ENCODE assay signal across 10 cellular contexts in the genomic region with DNA sequence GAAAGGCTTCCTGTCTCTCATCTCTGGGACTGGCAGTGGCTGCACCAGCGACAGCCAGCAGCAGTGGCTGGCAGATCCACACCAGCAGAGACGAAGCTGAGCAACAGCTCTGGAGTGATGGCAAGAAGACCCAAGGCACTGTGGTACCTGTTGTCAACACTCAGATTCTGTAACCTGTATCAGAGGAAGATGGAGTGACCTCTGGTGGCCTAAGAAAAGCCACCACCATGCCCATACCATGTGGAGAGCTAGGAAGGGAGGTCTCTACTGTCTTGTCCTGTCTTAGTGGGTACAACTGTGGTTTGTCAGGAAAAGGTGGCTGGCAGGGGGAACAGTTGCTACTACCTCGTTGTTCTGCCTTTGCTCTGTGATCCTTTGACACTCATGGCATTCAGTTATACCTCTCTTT. TPM values are rescaled to one million over a fixed set of nuclear protein-coding genes. Genes with fewer than 3 reads are reported as not detected.
DNase-seq lines count a peak whose midpoint lies in the region; ATAC-seq and TF ChIP-seq lines count a peak whose summit lies in the region.
"Had no signal": no experiment of that assay in that cellular context is flagged by ENCODE, and none has a peak within 500 bp of the region (broad histone marks: within the 10 kb centered on the region; RNA-seq: fewer than 3 reads in every experiment).

No MANE protein-coding gene starts in this region.

- DNase-seq in AML-193 (lab: John Stamatoyannopoulos, UW) (peak; percentile 4 to 23), GM06990 (ENCODE audit: extremely low read depth, insufficient read length) (no peak), OCI-M1 (lab: John Stamatoyannopoulos, UW) (peak; percentile 43), erythroblast (lab: John Stamatoyannopoulos, UW) (peak; percentile 48 to 53), middle frontal gyrus (ENCODE audit: extremely low spot score, low spot score) (no peak), NCI-H2171 (lab: John Stamatoyannopoulos, UW) (no peak), cardiac septum (ENCODE audit: low spot score) (no peak)
- DNase-seq: kidney glomerular epithelial cell, NCI-H1092 had no signal

- TF ChIP-seq POLR2A in erythroblast (IDR thresholded peaks at IDR 0.05; ENCODE audit: low read length) = no peak

- intact Hi-C loops in cardiac septum (cut with DNase I) = no loop called here

- peak; percentile 53 for TF ChIP-seq CTCF in GM06990 (IDR thresholded peaks at IDR 0.05; ENCODE audit: insufficient read depth, low read length, poor library complexity, severe bottlenecking)

- H3K36me3 ChIP-seq in GM06990 (ENCODE audit: control insufficient read depth, insufficient read depth, low read length) = no peaks in the 10 kb centered on the region

- H3K27me3 ChIP-seq in GM06990 (replicated peaks; ENCODE audit: control insufficient read depth, insufficient read depth, low read length) = no peaks in the 10 kb centered on the region

- ATAC-seq in GM21447 (IDR thresholded peaks at IDR 0.05; ENCODE audit: unreplicated experiment) = no peak

- H3K4me3 ChIP-seq in GM06990 (replicated peaks; ENCODE audit: low read depth, low read length) = no peak overlapping the region

RNA-seq across cellular contexts. Expression of a gene that starts 22.5 kb away (rescaled TPM):
- total RNA-seq in cardiac septum = not detected

RNA-seq across cellular contexts. Expression of a gene that starts 26.9 kb away (rescaled TPM):
- total RNA-seq in cardiac septum = 60.0 TPM

Comparison
In these comparisons a context has a peak if more than half of its experiments do, and no peak if none do; other contexts are left out.
1. DNase-seq: peak in AML-193 (2 of 2), OCI-M1 (single experiment) and erythroblast (2 of 2); none in GM06990 (single experiment), middle frontal gyrus (single experiment), NCI-H2171 (single experiment) and cardiac septum (single experiment).